20 cellular contexts compared by ENCODE assay signal in genomic region chr6:42962096-42962495, GRCh38. TPM values are rescaled to one million over a fixed set of nuclear protein-coding genes. Genes with fewer than 3 reads are reported as not detected.
"Had no signal": no experiment of that assay in that cellular context is flagged by ENCODE, and none has a peak within 500 bp of the region (broad histone marks: within the 10 kb centered on the region; RNA-seq: fewer than 3 reads in every experiment).

No MANE protein-coding gene starts in this region.

- H3K27me3 Mint-ChIP-seq: activated B cell treated with CpG ODN at 0.5 μM for 24 hours; activated CD8-positive, alpha-beta T cell treated with anti-CD3 and anti-CD28 coated beads for 36 hours; activated T-cell treated with anti-CD3 and anti-CD28 coated beads, Interleukin-2, amount 50 U/mL, for 24 hours; stimulated activated memory B cell treated with anti-CD40 and anti-IgM and Interleukin-4, amounts not matched to agents 10 μg/mL and 1 μg/mL and 100 μg/mL, for 72 hours had no signal

- H3K27ac Mint-ChIP-seq: activated B cell treated with CpG ODN at 0.5 μM for 24 hours; activated CD8-positive, alpha-beta T cell treated with anti-CD3 and anti-CD28 coated beads for 36 hours; activated T-cell treated with anti-CD3 and anti-CD28 coated beads, Interleukin-2, amount 50 U/mL, for 24 hours; dendritic cell treated with granulocyte-macrophage colony-stimulating factor and Interleukin-4, amounts not matched to agents 40 ng/mL and 50 ng/mL, for 4 days; immature natural killer cell; stimulated activated memory B cell treated with anti-CD40 and anti-IgM and Interleukin-4, amounts not matched to agents 10 μg/mL and 1 μg/mL and 100 μg/mL, for 72 hours had no signal

- H3K36me3 ChIP-seq: cardiac muscle cell had no signal

- ATAC-seq: activated CD8-positive, alpha-beta T cell treated with anti-CD3 and anti-CD28 coated beads for 36 hours; left ventricle myocardium superior; stimulated activated memory B cell treated with anti-CD40 and anti-IgM and Interleukin-4, amounts not matched to agents 10 μg/mL and 1 μg/mL and 100 μg/mL, for 72 hours; upper lobe of right lung had no signal

- H3K4me3 Mint-ChIP-seq: activated B cell treated with CpG ODN at 0.5 μM for 24 hours; activated CD8-positive, alpha-beta T cell treated with anti-CD3 and anti-CD28 coated beads for 36 hours; activated T-cell treated with anti-CD3 and anti-CD28 coated beads, Interleukin-2, amount 50 U/mL, for 24 hours; dendritic cell treated with granulocyte-macrophage colony-stimulating factor and Interleukin-4, amounts not matched to agents 40 ng/mL and 50 ng/mL, for 4 days; stimulated activated memory B cell treated with anti-CD40 and anti-IgM and Interleukin-4, amounts not matched to agents 10 μg/mL and 1 μg/mL and 100 μg/mL, for 72 hours had no signal

- DNase-seq: activated B cell treated with CpG ODN at 0.5 μM for 24 hours; activated CD4-positive, alpha-beta T cell treated with anti-CD3 and anti-CD28 coated beads for 4 hours; activated CD8-positive, alpha-beta T cell treated with anti-CD3 and anti-CD28 coated beads for 36 hours; activated naive CD4-positive, alpha-beta T cell treated with anti-CD3 and anti-CD28 coated beads, Interleukin-2, amount 50 U/mL, for 16 hours; activated T-cell treated with anti-CD3 and anti-CD28 coated beads, Interleukin-2, amount 50 U/mL, for 24 hours; effector CD8-positive, alpha-beta T cell; immature natural killer cell; kidney glomerular epithelial cell; left ventricle myocardium superior; sigmoid colon; stimulated activated CD4-positive, alpha-beta T cell treated with anti-CD3 and anti-CD28 coated beads, Interleukin-4, amount 100 ng/mL, for 4 hours; upper lobe of right lung had no signal

- H3K4me3 ChIP-seq: cardiac muscle cell, esophagus muscularis mucosa, sigmoid colon, thoracic aorta, upper lobe of right lung had no signal

- H3K27me3 ChIP-seq: esophagus muscularis mucosa, sigmoid colon, upper lobe of right lung had no signal

- H3K9me3 Mint-ChIP-seq: activated B cell treated with CpG ODN at 0.5 μM for 24 hours; activated CD8-positive, alpha-beta T cell treated with anti-CD3 and anti-CD28 coated beads for 36 hours; activated T-cell treated with anti-CD3 and anti-CD28 coated beads, Interleukin-2, amount 50 U/mL, for 24 hours; dendritic cell treated with granulocyte-macrophage colony-stimulating factor and Interleukin-4, amounts not matched to agents 40 ng/mL and 50 ng/mL, for 4 days; immature natural killer cell; stimulated activated memory B cell treated with anti-CD40 and anti-IgM and Interleukin-4, amounts not matched to agents 10 μg/mL and 1 μg/mL and 100 μg/mL, for 72 hours had no signal

- H3K9me3 ChIP-seq: esophagus muscularis mucosa, sigmoid colon, thoracic aorta, upper lobe of right lung had no signal

- H3K27ac ChIP-seq: cardiac muscle cell, esophagus muscularis mucosa, sigmoid colon, thoracic aorta, upper lobe of right lung had no signal

RNA-seq across cellular contexts. Expression of gene GNMT, which starts 1.5 kb away (rescaled TPM):
- total RNA-seq: chondrocyte, myocyte had no signal

RNA-seq across cellular contexts. Expression of gene PTCRA, which starts 46.2 kb away (rescaled TPM):
- total RNA-seq: activated B cell treated with CpG ODN at 0.5 μM for 24 hours; activated CD8-positive, alpha-beta T cell treated with anti-CD3 and anti-CD28 coated beads for 36 hours; cardiac muscle cell; chondrocyte; endothelial cell of umbilical vein; left ventricle myocardium superior; myocyte; sigmoid colon; thoracic aorta had no signal
- polyA plus RNA-seq: cardiac muscle cell, endothelial cell of umbilical vein had no signal
